In the genomic region with DNA sequence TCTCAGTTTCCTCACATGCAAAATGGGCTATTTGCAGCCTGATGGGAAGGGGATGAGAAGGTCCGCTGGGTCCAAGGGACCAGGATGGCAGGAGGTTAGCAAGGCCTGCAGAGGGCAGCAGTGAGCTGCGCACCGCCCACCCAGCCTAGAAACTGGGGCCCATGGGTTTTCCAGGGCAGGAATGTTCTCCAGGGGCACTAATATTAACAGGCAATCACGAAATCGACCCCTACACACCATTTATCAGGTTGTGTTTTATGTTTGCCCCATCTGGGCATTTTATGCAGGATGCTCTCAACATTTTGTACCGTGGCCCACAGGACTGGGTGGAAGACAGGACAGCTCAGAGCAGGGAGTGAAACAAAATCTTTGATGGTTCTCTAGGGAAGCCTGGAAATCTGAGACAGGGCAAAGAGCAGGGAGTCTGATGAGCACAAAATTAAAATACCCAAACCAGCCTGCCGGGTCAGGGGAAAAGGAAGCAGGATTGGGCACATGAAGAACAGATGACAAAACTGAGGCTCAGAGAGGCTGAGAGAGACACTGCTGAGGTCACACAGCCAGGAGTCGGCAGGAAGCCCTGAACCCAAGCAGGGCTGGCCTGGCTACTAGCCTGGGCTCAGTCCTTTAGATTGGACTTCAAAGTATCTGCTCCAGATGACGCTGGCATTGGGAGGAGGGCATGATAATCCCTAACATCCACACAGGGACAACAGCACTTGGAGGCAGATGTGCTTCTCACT, we compare ENCODE assay signal across 1 cellular context.
TF ChIP-seq lines count a peak whose summit lies in the region.

No MANE protein-coding gene starts in this region.

TF ChIP-seq in HepG2, 621 proteins besides CTCF, POLR2A, EP300 and RAD21 (continued from another document and continues in another):
- TF ChIP-seq, protein P1, sequence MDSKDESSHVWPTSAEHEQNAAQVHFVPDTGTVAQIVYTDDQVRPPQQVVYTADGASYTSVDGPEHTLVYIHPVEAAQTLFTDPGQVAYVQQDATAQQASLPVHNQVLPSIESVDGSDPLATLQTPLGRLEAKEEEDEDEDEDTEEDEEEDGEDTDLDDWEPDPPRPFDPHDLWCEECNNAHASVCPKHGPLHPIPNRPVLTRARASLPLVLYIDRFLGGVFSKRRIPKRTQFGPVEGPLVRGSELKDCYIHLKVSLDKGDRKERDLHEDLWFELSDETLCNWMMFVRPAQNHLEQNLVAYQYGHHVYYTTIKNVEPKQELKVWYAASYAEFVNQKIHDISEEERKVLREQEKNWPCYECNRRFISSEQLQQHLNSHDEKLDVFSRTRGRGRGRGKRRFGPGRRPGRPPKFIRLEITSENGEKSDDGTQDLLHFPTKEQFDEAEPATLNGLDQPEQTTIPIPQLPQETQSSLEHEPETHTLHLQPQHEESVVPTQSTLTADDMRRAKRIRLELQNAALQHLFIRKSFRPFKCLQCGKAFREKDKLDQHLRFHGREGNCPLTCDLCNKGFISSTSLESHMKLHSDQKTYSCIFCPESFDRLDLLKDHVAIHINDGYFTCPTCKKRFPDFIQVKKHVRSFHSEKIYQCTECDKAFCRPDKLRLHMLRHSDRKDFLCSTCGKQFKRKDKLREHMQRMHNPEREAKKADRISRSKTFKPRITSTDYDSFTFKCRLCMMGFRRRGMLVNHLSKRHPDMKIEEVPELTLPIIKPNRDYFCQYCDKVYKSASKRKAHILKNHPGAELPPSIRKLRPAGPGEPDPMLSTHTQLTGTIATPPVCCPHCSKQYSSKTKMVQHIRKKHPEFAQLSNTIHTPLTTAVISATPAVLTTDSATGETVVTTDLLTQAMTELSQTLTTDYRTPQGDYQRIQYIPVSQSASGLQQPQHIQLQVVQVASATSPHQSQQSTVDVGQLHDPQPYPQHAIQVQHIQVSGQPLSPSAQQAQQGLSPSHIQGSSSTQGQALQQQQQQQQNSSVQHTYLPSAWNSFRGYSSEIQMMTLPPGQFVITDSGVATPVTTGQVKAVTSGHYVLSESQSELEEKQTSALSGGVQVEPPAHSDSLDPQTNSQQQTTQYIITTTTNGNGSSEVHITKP (CRISPR knock-in tag; IDR thresholded peaks at IDR 0.05; ENCODE audit: low read depth) = no peak
- TF ChIP-seq NAIF1 (CRISPR knock-in tag; IDR thresholded peaks at IDR 0.05; ENCODE audit: borderline replicate concordance) (no peak), ZNF564 (CRISPR knock-in tag; IDR thresholded peaks at IDR 0.05) (no peak), ZNF790 (CRISPR knock-in tag; IDR thresholded peaks at IDR 0.05; ENCODE audit: borderline replicate concordance) (no peak), KDM3A (CRISPR knock-in tag; IDR thresholded peaks at IDR 0.05; ENCODE audit: low read depth) (no peak), PBX2 (CRISPR knock-in tag; IDR thresholded peaks at IDR 0.05) (no peak), ZNF747 (CRISPR knock-in tag; IDR thresholded peaks at IDR 0.05; ENCODE audit: borderline replicate concordance) (no peak), JUN (CRISPR knock-in tag; IDR thresholded peaks at IDR 0.05) (no peak), ZNF407 (CRISPR knock-in tag; IDR thresholded peaks at IDR 0.05; ENCODE audit: not compliant biosample characterization) (no peak), ZNF652 (CRISPR knock-in tag; IDR thresholded peaks at IDR 0.05; ENCODE audit: borderline replicate concordance, low read depth) (no peak), GABPA (IDR thresholded peaks at IDR 0.05; ENCODE audit: low read depth, low read length) (no peak), GABPA (CRISPR knock-in tag; IDR thresholded peaks at IDR 0.05; ENCODE audit: low read depth) (no peak), ZNF816 (CRISPR knock-in tag; IDR thresholded peaks at IDR 0.05; ENCODE audit: borderline replicate concordance) (no peak), EZH2 (conservative IDR thresholded peaks at IDR 0.05; ENCODE audit: low read depth, low read length) (no peak), FOXC1 (CRISPR knock-in tag; IDR thresholded peaks at IDR 0.05; ENCODE audit: borderline replicate concordance) (no peak), SMYD3 (CRISPR knock-in tag; IDR thresholded peaks at IDR 0.05) (no peak), AKNA (CRISPR knock-in tag; IDR thresholded peaks at IDR 0.05; ENCODE audit: borderline replicate concordance) (no peak), XRCC5 (optimal IDR thresholded peaks at IDR 0.05; ENCODE audit: low read length) (peak; percentile 18), SP140L (CRISPR knock-in tag; IDR thresholded peaks at IDR 0.05; ENCODE audit: borderline replicate concordance) (no peak), TOE1 (CRISPR knock-in tag; IDR thresholded peaks at IDR 0.05) (no peak), SRSF9 (IDR thresholded peaks at IDR 0.05; ENCODE audit: borderline replicate concordance, insufficient read depth, low read depth, low read length, poor library complexity, severe bottlenecking) (no peak), RARG (CRISPR knock-in tag; IDR thresholded peaks at IDR 0.05; ENCODE audit: low read depth) (no peak), ZNF225 (CRISPR knock-in tag; IDR thresholded peaks at IDR 0.05) (no peak), ZNF724P (CRISPR knock-in tag; IDR thresholded peaks at IDR 0.05; ENCODE audit: borderline replicate concordance) (no peak), IRF2 (CRISPR knock-in tag; IDR thresholded peaks at IDR 0.05) (no peak), ZSCAN21 (CRISPR knock-in tag; IDR thresholded peaks at IDR 0.05; ENCODE audit: borderline replicate concordance) (no peak), SKI (IDR thresholded peaks at IDR 0.05; ENCODE audit: partially characterized antibody) (no peak)
- TF ChIP-seq, protein P2, sequence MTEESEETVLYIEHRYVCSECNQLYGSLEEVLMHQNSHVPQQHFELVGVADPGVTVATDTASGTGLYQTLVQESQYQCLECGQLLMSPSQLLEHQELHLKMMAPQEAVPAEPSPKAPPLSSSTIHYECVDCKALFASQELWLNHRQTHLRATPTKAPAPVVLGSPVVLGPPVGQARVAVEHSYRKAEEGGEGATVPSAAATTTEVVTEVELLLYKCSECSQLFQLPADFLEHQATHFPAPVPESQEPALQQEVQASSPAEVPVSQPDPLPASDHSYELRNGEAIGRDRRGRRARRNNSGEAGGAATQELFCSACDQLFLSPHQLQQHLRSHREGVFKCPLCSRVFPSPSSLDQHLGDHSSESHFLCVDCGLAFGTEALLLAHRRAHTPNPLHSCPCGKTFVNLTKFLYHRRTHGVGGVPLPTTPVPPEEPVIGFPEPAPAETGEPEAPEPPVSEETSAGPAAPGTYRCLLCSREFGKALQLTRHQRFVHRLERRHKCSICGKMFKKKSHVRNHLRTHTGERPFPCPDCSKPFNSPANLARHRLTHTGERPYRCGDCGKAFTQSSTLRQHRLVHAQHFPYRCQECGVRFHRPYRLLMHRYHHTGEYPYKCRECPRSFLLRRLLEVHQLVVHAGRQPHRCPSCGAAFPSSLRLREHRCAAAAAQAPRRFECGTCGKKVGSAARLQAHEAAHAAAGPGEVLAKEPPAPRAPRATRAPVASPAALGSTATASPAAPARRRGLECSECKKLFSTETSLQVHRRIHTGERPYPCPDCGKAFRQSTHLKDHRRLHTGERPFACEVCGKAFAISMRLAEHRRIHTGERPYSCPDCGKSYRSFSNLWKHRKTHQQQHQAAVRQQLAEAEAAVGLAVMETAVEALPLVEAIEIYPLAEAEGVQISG (CRISPR knock-in tag; IDR thresholded peaks at IDR 0.05) = peak; percentile 35; the same call in 1 of the 2 replicates
- TF ChIP-seq, protein P3, sequence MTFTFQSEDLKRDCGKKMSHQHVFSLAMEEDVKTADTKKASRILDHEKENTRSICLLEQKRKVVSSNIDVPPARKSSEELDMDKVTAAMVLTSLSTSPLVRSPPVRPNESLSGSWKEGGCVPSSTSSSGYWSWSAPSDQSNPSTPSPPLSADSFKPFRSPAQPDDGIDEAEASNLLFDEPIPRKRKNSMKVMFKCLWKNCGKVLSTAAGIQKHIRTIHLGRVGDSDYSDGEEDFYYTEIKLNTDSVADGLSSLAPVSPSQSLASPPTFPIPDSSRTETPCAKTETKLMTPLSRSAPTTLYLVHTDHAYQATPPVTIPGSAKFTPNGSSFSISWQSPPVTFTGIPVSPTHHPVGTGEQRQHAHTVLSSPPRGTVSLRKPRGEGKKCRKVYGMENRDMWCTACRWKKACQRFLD (CRISPR knock-in tag; IDR thresholded peaks at IDR 0.05; ENCODE audit: borderline replicate concordance) = no peak
